Comparison of ENCODE assay signal across 22 cellular contexts in genomic region chrX:130184168-130184567, GRCh38. TPM values are rescaled to one million over a fixed set of nuclear protein-coding genes. Genes with fewer than 3 reads are reported as not detected.
DNase-seq lines count a peak whose midpoint lies in the region; ATAC-seq lines count a peak whose summit lies in the region.
"Had no signal": no experiment of that assay in that cellular context is flagged by ENCODE, and none has a peak within 500 bp of the region (broad histone marks: within the 10 kb centered on the region; RNA-seq: fewer than 3 reads in every experiment).

No MANE protein-coding gene starts in this region.

- H3K27me3 Mint-ChIP-seq in CD8-positive, alpha-beta memory T cell = peaks cover 0 to 5% of the 10 kb centered on the region in 2 donors
- H3K27me3 Mint-ChIP-seq in activated CD8-positive, alpha-beta T cell treated with anti-CD3 and anti-CD28 coated beads, Interleukin-2, amount 10 ng/mL, durations not matched to agents 7 days and 5 days (ENCODE audit: low read depth) = no peaks in the 10 kb centered on the region
- H3K27me3 Mint-ChIP-seq in naive thymus-derived CD8-positive, alpha-beta T cell = no peaks in the 10 kb centered on the region

- CTCF ChIA-PET in CD8-positive, alpha-beta memory T cell (lab: Charles Lee) = no interaction called here
- CTCF ChIA-PET in activated CD8-positive, alpha-beta T cell treated with anti-CD3 and anti-CD28 coated beads, Interleukin-2, amount 10 ng/mL, durations not matched to agents 7 days and 5 days (lab: Charles Lee) = no interaction called here

- peak; percentile 41 for DNase-seq in activated CD8-positive, alpha-beta memory T cell treated with anti-CD3 and anti-CD28 coated beads for 24 hours
- DNase-seq in activated CD8-positive, alpha-beta memory T cell treated with anti-CD3 and anti-CD28 coated beads, Interleukin-2, amount 50 U/mL, for 48 hours = no peak
- no peak for DNase-seq in CD8-positive, alpha-beta memory T cell
- no peak for DNase-seq in activated CD8-positive, alpha-beta T cell treated with anti-CD3 and anti-CD28 coated beads, Interleukin-2, amount 10 ng/mL, durations not matched to agents 7 days and 5 days
- DNase-seq in naive thymus-derived CD8-positive, alpha-beta T cell = no peak
- no peak for DNase-seq in activated CD4-positive, CD25-positive, alpha-beta regulatory T cell treated with anti-CD3 and anti-CD28 coated beads, Interleukin-2, amount 50 U/mL, for 72 hours
- DNase-seq in dedifferentiated amniotic fluid mesenchymal stem cell (ENCODE audit: extremely low spot score) (no peak), amygdala (lab: John Stamatoyannopoulos, UW) (no peak)
- DNase-seq: activated effector memory CD4-positive, alpha-beta T cell treated with anti-CD3 and anti-CD28 coated beads, Interleukin-2, amount 50 U/mL, for 16 hours; effector memory CD4-positive, alpha-beta T cell; foreskin fibroblast; heart right ventricle; NCI-H187; NCI-H526 treated with DMSO at 0.1 percent for 48 hours; ovary; RPMI8226; spleen; stimulated activated CD4-positive, alpha-beta T cell treated with anti-CD3 and anti-CD28 coated beads, Interleukin-2, amount 100 ng/mL, for 48 hours; T-helper 9 cell had no signal

- ATAC-seq in activated CD8-positive, alpha-beta T cell treated with anti-CD3 and anti-CD28 coated beads, Interleukin-2, amount 10 ng/mL, durations not matched to agents 7 days and 5 days = no peak
- no peak for ATAC-seq in naive thymus-derived CD8-positive, alpha-beta T cell
- ATAC-seq: heart right ventricle, left lobe of liver had no signal

- no peak overlapping the region for H3K27ac ChIP-seq in CD8-positive, alpha-beta memory T cell (ENCODE audit: low read depth, low read length)
- H3K27ac ChIP-seq: heart right ventricle, ovary, right atrium auricular region had no signal

- peaks cover 0 to 10% (median 1%) of the 10 kb centered on the region in 3 donors for H3K36me3 Mint-ChIP-seq in CD8-positive, alpha-beta memory T cell
- H3K36me3 Mint-ChIP-seq in activated CD8-positive, alpha-beta T cell treated with anti-CD3 and anti-CD28 coated beads, Interleukin-2, amount 10 ng/mL, durations not matched to agents 7 days and 5 days (ENCODE audit: low read depth) = peaks cover 27% of the 10 kb centered on the region
- peaks cover 0 to 12% (median 0%) of the 10 kb centered on the region in 3 donors for H3K36me3 Mint-ChIP-seq in naive thymus-derived CD8-positive, alpha-beta T cell

- H3K27ac Mint-ChIP-seq in CD8-positive, alpha-beta memory T cell = peak overlapping the region in 7 of 8 donors; percentile 21 to 90 (median 63)
- H3K27ac Mint-ChIP-seq in activated CD8-positive, alpha-beta T cell treated with anti-CD3 and anti-CD28 coated beads, Interleukin-2, amount 10 ng/mL, durations not matched to agents 7 days and 5 days = peak overlapping the region; percentile 71
- H3K27ac Mint-ChIP-seq in naive thymus-derived CD8-positive, alpha-beta T cell = peak overlapping the region; percentile 19 to 89 (median 75)

- H3K9me3 Mint-ChIP-seq in CD8-positive, alpha-beta memory T cell = no peaks in the 10 kb centered on the region
- no peaks in the 10 kb centered on the region for H3K9me3 Mint-ChIP-seq in activated CD8-positive, alpha-beta T cell treated with anti-CD3 and anti-CD28 coated beads, Interleukin-2, amount 10 ng/mL, durations not matched to agents 7 days and 5 days (ENCODE audit: insufficient read depth)
- no peaks in the 10 kb centered on the region for H3K9me3 Mint-ChIP-seq in naive thymus-derived CD8-positive, alpha-beta T cell
- H3K9me3 Mint-ChIP-seq: stimulated activated effector memory CD8-positive, alpha-beta T cell treated with anti-CD3 and anti-CD28 coated beads, Interleukin-12 subunit alpha, Interleukin-12 subunit beta, amount 100 ng/mL, for 72 hours had no signal

- H3K4me3 Mint-ChIP-seq in CD8-positive, alpha-beta memory T cell = peak overlapping the region in 6 of 7 donors; percentile 29 to 45 (median 38)
- H3K4me3 Mint-ChIP-seq in activated CD8-positive, alpha-beta T cell treated with anti-CD3 and anti-CD28 coated beads, Interleukin-2, amount 10 ng/mL, durations not matched to agents 7 days and 5 days = no peak overlapping the region
- peak overlapping the region in 4 of 10 donors; percentile 6 to 60 (median 28) for H3K4me3 Mint-ChIP-seq in naive thymus-derived CD8-positive, alpha-beta T cell

- no peak overlapping the region for H3K4me3 ChIP-seq in CD8-positive, alpha-beta memory T cell (ENCODE audit: low read length)
- H3K4me3 ChIP-seq: heart right ventricle, ovary, right atrium auricular region, spleen had no signal

- POLR2A ChIA-PET in CD8-positive, alpha-beta memory T cell (lab: Charles Lee) = no interaction called here
- POLR2A ChIA-PET in activated CD8-positive, alpha-beta T cell treated with anti-CD3 and anti-CD28 coated beads, Interleukin-2, amount 10 ng/mL, durations not matched to agents 7 days and 5 days (lab: Charles Lee) = no interaction called here
- POLR2A ChIA-PET in naive thymus-derived CD8-positive, alpha-beta T cell (lab: Charles Lee) = interaction anchor here (1.7 kb wide), 1 partner anchor 12 kb away, joined by 3 read pairs; the partner anchor contains the start of gene RAB33A

- H3K9me3 ChIP-seq in CD8-positive, alpha-beta memory T cell (ENCODE audit: low read length) = no peaks in the 10 kb centered on the region
- H3K9me3 ChIP-seq: heart right ventricle, ovary, right atrium auricular region, spleen had no signal

- H3K27me3 ChIP-seq in CD8-positive, alpha-beta memory T cell (ENCODE audit: insufficient read depth, low read length, poor library complexity, severe bottlenecking) = no peaks in the 10 kb centered on the region
- H3K27me3 ChIP-seq: heart right ventricle, ovary, right atrium auricular region, spleen had no signal

- peaks cover 8% of the 10 kb centered on the region for H3K4me1 ChIP-seq in CD8-positive, alpha-beta memory T cell (ENCODE audit: insufficient read depth, low read length)

- peaks cover 17 to 26% (median 20%) of the 10 kb centered on the region in 3 donors for H3K4me1 Mint-ChIP-seq in CD8-positive, alpha-beta memory T cell
- peaks cover 28% of the 10 kb centered on the region for H3K4me1 Mint-ChIP-seq in activated CD8-positive, alpha-beta T cell treated with anti-CD3 and anti-CD28 coated beads, Interleukin-2, amount 10 ng/mL, durations not matched to agents 7 days and 5 days (ENCODE audit: low read depth)
- peaks cover 6 to 50% (median 18%) of the 10 kb centered on the region in 4 donors for H3K4me1 Mint-ChIP-seq in naive thymus-derived CD8-positive, alpha-beta T cell

- no peaks in the 10 kb centered on the region for H3K36me3 ChIP-seq in CD8-positive, alpha-beta memory T cell (ENCODE audit: insufficient read depth, low read length)
- H3K36me3 ChIP-seq: heart right ventricle, ovary, right atrium auricular region had no signal

RNA-seq across cellular contexts. Expression of gene RAB33A, which starts 12.4 kb away (rescaled TPM):
- total RNA-seq in CD8-positive, alpha-beta memory T cell = 10 to 100 TPM in 1 of 2 experiments, 1 to 10 TPM in 1; 9.0 to 10.6 TPM
- 11.0 TPM for polyA plus RNA-seq in CD8-positive, alpha-beta memory T cell
- 10 to 100 TPM; 31.6 to 32.7 TPM for total RNA-seq in activated CD8-positive, alpha-beta T cell treated with anti-CD3 and anti-CD28 coated beads, Interleukin-2, amount 10 ng/mL, durations not matched to agents 7 days and 5 days
- 10 to 100 TPM; 14.5 to 16.7 TPM for total RNA-seq in naive thymus-derived CD8-positive, alpha-beta T cell
- polyA plus RNA-seq in naive thymus-derived CD8-positive, alpha-beta T cell = 10 to 100 TPM; 10.6 to 21.1 (median 10.9) TPM

RNA-seq across cellular contexts. Expression of gene AIFM1, which starts 18.5 kb away (rescaled TPM):
- 10 to 100 TPM; 57.7 to 58.2 TPM for total RNA-seq in CD8-positive, alpha-beta memory T cell
- polyA plus RNA-seq in CD8-positive, alpha-beta memory T cell = 34.8 TPM
- total RNA-seq in activated CD8-positive, alpha-beta T cell treated with anti-CD3 and anti-CD28 coated beads, Interleukin-2, amount 10 ng/mL, durations not matched to agents 7 days and 5 days = 10 to 100 TPM; 43.4 to 47.6 TPM
- 10 to 100 TPM; 25.1 to 26.3 TPM for total RNA-seq in naive thymus-derived CD8-positive, alpha-beta T cell
- 10 to 100 TPM; 27.8 to 36.9 (median 32.8) TPM for polyA plus RNA-seq in naive thymus-derived CD8-positive, alpha-beta T cell
